Comparison of ENCODE assay signal across 28 cellular contexts in genomic region chr18:46378126-46378863, GRCh38.
"Had no signal": no experiment of that assay in that cellular context is flagged by ENCODE, and none has a peak within 500 bp of the region (broad histone marks: within the 10 kb centered on the region; RNA-seq: fewer than 3 reads in every experiment).

No MANE protein-coding gene starts in this region.

- H3K9me3 Mint-ChIP-seq: activated naive CD4-positive, alpha-beta T cell treated with anti-CD3 and anti-CD28 coated beads for 36 hours; activated naive CD8-positive, alpha-beta T cell treated with anti-CD3 and anti-CD28 coated beads for 36 hours; dendritic cell treated with granulocyte-macrophage colony-stimulating factor and Interleukin-4, amounts not matched to agents 40 ng/mL and 50 ng/mL, for 4 days; endodermal cell; nephron; T-helper 1 cell treated with Interleukin-12 subunit alpha and Interleukin-12 subunit beta and Interleukin-4 antibody, amounts not matched to agents 30 μg/mL and 1 μg/mL, for 36 hours had no signal

- H3K27me3 ChIP-seq: adrenal gland, breast epithelium, foreskin keratinocyte, pancreas, right atrium auricular region, spleen, uterus had no signal

- H3K27me3 Mint-ChIP-seq: activated naive CD8-positive, alpha-beta T cell treated with anti-CD3 and anti-CD28 coated beads for 36 hours; dendritic cell treated with granulocyte-macrophage colony-stimulating factor and Interleukin-4, amounts not matched to agents 40 ng/mL and 50 ng/mL, for 4 days had no signal

- H3K27ac Mint-ChIP-seq: activated naive CD4-positive, alpha-beta T cell treated with anti-CD3 and anti-CD28 coated beads for 36 hours; activated naive CD8-positive, alpha-beta T cell treated with anti-CD3 and anti-CD28 coated beads for 36 hours; dendritic cell treated with granulocyte-macrophage colony-stimulating factor and Interleukin-4, amounts not matched to agents 40 ng/mL and 50 ng/mL, for 4 days; endodermal cell; nephron; T-helper 1 cell treated with Interleukin-12 subunit alpha and Interleukin-12 subunit beta and Interleukin-4 antibody, amounts not matched to agents 30 μg/mL and 1 μg/mL, for 36 hours had no signal

- DNase-seq: activated CD4-positive, alpha-beta T cell treated with anti-CD3 and anti-CD28 coated beads for 48 hours; activated CD4-positive, alpha-beta T cell treated with anti-CD3 and anti-CD28 coated beads, Interleukin-2, amount 50 U/mL, for 48 hours; activated CD8-positive, alpha-beta memory T cell treated with anti-CD3 and anti-CD28 coated beads for 24 hours; activated effector memory CD4-positive, alpha-beta T cell treated with Interleukin-2 at 50 U/mL for 16 hours; activated naive CD4-positive, alpha-beta T cell treated with anti-CD3 and anti-CD28 coated beads for 36 hours; activated naive CD8-positive, alpha-beta T cell treated with anti-CD3 and anti-CD28 coated beads for 36 hours; adrenal gland; central memory CD4-positive, alpha-beta T cell; endodermal cell; foreskin keratinocyte; left ventricle myocardium inferior; mesendoderm; pancreas; spleen; stimulated activated naive CD4-positive, alpha-beta T cell treated with Interleukin-2 at 50 U/mL for 16 hours; SW 1271; T-helper 9 cell; trophoblast cell; uterus had no signal

- H3K4me3 Mint-ChIP-seq: activated naive CD4-positive, alpha-beta T cell treated with anti-CD3 and anti-CD28 coated beads for 36 hours; activated naive CD8-positive, alpha-beta T cell treated with anti-CD3 and anti-CD28 coated beads for 36 hours; dendritic cell treated with granulocyte-macrophage colony-stimulating factor and Interleukin-4, amounts not matched to agents 40 ng/mL and 50 ng/mL, for 4 days; endodermal cell; nephron; T-helper 1 cell treated with Interleukin-12 subunit alpha and Interleukin-12 subunit beta and Interleukin-4 antibody, amounts not matched to agents 30 μg/mL and 1 μg/mL, for 36 hours had no signal

- H3K36me3 ChIP-seq: adrenal gland, breast epithelium, left ventricle myocardium inferior, pancreas, right atrium auricular region, spleen, thoracic aorta, uterus had no signal

- H3K9me3 ChIP-seq: adrenal gland, breast epithelium, left ventricle myocardium inferior, pancreas, right atrium auricular region, spleen, thoracic aorta, uterus had no signal

- H3K4me1 ChIP-seq: adrenal gland, breast epithelium, foreskin keratinocyte, pancreas, right atrium auricular region, uterus had no signal

- H3K4me1 Mint-ChIP-seq: activated naive CD8-positive, alpha-beta T cell treated with anti-CD3 and anti-CD28 coated beads for 36 hours; endodermal cell had no signal

- H3K4me3 ChIP-seq: adrenal gland, breast epithelium, left ventricle myocardium inferior, lung, pancreas, right atrium auricular region, spleen, thoracic aorta, uterus had no signal

- ATAC-seq: activated CD4-positive, CD25-positive, alpha-beta regulatory T cell treated with anti-CD3 and anti-CD28 coated beads, Interleukin-2, amount 50 U/mL, for 24 hours; esophagus mucosa; foreskin keratinocyte; pancreas had no signal

- H3K36me3 Mint-ChIP-seq: activated naive CD8-positive, alpha-beta T cell treated with anti-CD3 and anti-CD28 coated beads for 36 hours had no signal
